In the genomic region with DNA sequence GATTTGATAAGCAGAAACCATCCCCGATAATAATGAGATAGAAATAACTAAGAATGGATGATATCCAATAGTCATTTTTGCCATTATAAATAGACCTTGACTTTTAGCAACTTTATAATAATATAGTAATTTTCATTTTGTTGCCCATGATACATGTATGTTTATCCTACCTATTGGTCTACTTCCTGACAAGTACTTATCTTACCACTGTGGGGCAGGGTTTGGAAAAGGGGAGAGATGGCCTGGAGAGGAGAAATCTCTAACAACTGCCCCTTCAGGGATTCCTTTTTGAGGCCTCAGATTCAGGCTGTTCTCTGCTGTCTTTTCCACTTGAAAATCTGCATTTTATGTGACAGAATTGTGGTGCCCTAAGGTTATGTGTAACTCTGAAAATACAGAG, we compare ENCODE assay signal across 21 cellular contexts. TPM values are rescaled to one million over a fixed set of nuclear protein-coding genes. Genes with fewer than 3 reads are reported as not detected.
DNase-seq lines count a peak whose midpoint lies in the region; ATAC-seq and TF ChIP-seq lines count a peak whose summit lies in the region.
"Had no signal": no experiment of that assay in that cellular context is flagged by ENCODE, and none has a peak within 500 bp of the region (broad histone marks: within the 10 kb centered on the region; RNA-seq: fewer than 3 reads in every experiment).

No MANE protein-coding gene starts in this region.

- POLR2A ChIA-PET in CD4-positive, alpha-beta memory T cell (lab: Charles Lee; ENCODE audit: partially characterized antibody) = interaction anchor here (1.3 to 1.5 kb wide), 3 partner anchors 10 to 15 kb away, joined by 3 to 6 read pairs (median 4); no protein-coding TSS in a partner anchor

- intact Hi-C loops in CD4-positive, alpha-beta memory T cell (cut with micrococcal nuclease) = no loop called here

- H3K27ac Mint-ChIP-seq in CD4-positive, alpha-beta memory T cell = peak overlapping the region; percentile 25 to 87 (median 85)
- H3K27ac Mint-ChIP-seq: progenitor cell of endocrine pancreas had no signal

- 0 out of 2 replicates have a peak, but pooled peaks have one; percentile 5 for TF ChIP-seq CTCF in VCaP (conservative IDR thresholded peaks at IDR 0.05)

- peaks cover 10 to 25% (median 20%) of the 10 kb centered on the region in 4 donors for H3K4me1 Mint-ChIP-seq in CD4-positive, alpha-beta memory T cell
- H3K4me1 Mint-ChIP-seq: mesothelial cell of epicardium, neural crest cell had no signal

- DNase-seq in DMS 273 (lab: John Stamatoyannopoulos, UW; ENCODE audit: unreplicated experiment) (peak; percentile 14), DMS 273 treated with DMSO at 0.1 percent for 48 hours (lab: John Stamatoyannopoulos, UW) (no peak), glomerular visceral epithelial cell (ENCODE audit: extremely low spot score) (peak; percentile 6), NCI-H2029 treated with DMSO at 0.1 percent for 48 hours (lab: John Stamatoyannopoulos, UW) (no peak), NCI-H226 (no peak)
- DNase-seq in CD4-positive, alpha-beta memory T cell = no peak
- DNase-seq: AML-193, cortex of kidney, GOT3, NCI-H1092 treated with DMSO at 0.1 percent for 48 hours, NCI-H2107, NCI-H526, SIG-M5, upper lobe of left lung had no signal

- peaks cover 65% of the 10 kb centered on the region for H3K36me3 ChIP-seq in CD4-positive, alpha-beta memory T cell (ENCODE audit: insufficient read depth, low read length)

- no peaks in the 10 kb centered on the region for H3K9me3 ChIP-seq in CD4-positive, alpha-beta memory T cell (ENCODE audit: control insufficient read depth in 1 of 2, low read length in 2 of 2)
- H3K9me3 ChIP-seq: upper lobe of left lung had no signal

- no peak overlapping the region for H3K4me3 ChIP-seq in CD4-positive, alpha-beta memory T cell (ENCODE audit: low read length in 2 of 2)
- H3K4me3 ChIP-seq: upper lobe of left lung had no signal

- no peaks in the 10 kb centered on the region for H3K9me3 Mint-ChIP-seq in CD4-positive, alpha-beta memory T cell
- H3K9me3 Mint-ChIP-seq: mesothelial cell of epicardium; neural crest cell; T-helper 2 cell treated with Interferon-gamma antibody and Interleukin-4, amounts not matched to agents 5 μg/mL and 100 μg/mL, for 36 hours had no signal

- CTCF ChIA-PET in CD4-positive, alpha-beta memory T cell (lab: Charles Lee; ENCODE audit: partially characterized antibody) = interaction anchor here (1.4 to 2.1 kb wide), 2 partner anchors 22 to 194 kb away, joined by 3 to 9 read pairs; no protein-coding TSS in a partner anchor

- H3K27ac ChIP-seq in CD4-positive, alpha-beta memory T cell (ENCODE audit: low read depth, low read length) = peak overlapping the region; percentile 14
- H3K27ac ChIP-seq in VCaP = no peak overlapping the region
- H3K27ac ChIP-seq: 22Rv1, upper lobe of left lung had no signal

- peaks cover 59 to 87% of the 10 kb centered on the region in 2 donors for H3K36me3 Mint-ChIP-seq in CD4-positive, alpha-beta memory T cell

- H3K27me3 Mint-ChIP-seq in CD4-positive, alpha-beta memory T cell = no peaks in the 10 kb centered on the region
- H3K27me3 Mint-ChIP-seq: progenitor cell of endocrine pancreas had no signal

- no peak overlapping the region for H3K4me3 Mint-ChIP-seq in CD4-positive, alpha-beta memory T cell
- H3K4me3 Mint-ChIP-seq: mesothelial cell of epicardium; neural crest cell; T-helper 2 cell treated with Interferon-gamma antibody and Interleukin-4, amounts not matched to agents 5 μg/mL and 100 μg/mL, for 36 hours had no signal

- H3K27me3 ChIP-seq in CD4-positive, alpha-beta memory T cell (ENCODE audit: insufficient read depth, low read length) = no peaks in the 10 kb centered on the region
- H3K27me3 ChIP-seq: upper lobe of left lung had no signal

- H3K4me1 ChIP-seq in CD4-positive, alpha-beta memory T cell (ENCODE audit: insufficient read depth, low read length) = peaks cover 5% of the 10 kb centered on the region
- H3K4me1 ChIP-seq: upper lobe of left lung had no signal

- no peak for ATAC-seq in GM19455 (IDR thresholded peaks at IDR 0.05; ENCODE audit: unreplicated experiment)

RNA-seq across cellular contexts. Expression of gene FAM98B, which starts 42.2 kb away (rescaled TPM):
- total RNA-seq in CD4-positive, alpha-beta memory T cell = 10 to 100 TPM; 22.0 to 26.3 TPM
- 1 to 10 TPM; 3.3 TPM for polyA plus RNA-seq in CD4-positive, alpha-beta memory T cell

Comparison
In these comparisons a context has a peak if more than half of its experiments do, and no peak if none do; other contexts are left out.
1. DNase-seq: peak in DMS 273 (single experiment) and glomerular visceral epithelial cell (single experiment); none in DMS 273 treated with DMSO at 0.1 percent for 48 hours (single experiment), CD4-positive, alpha-beta memory T cell (0 of 5), NCI-H2029 treated with DMSO at 0.1 percent for 48 hours (single experiment) and NCI-H226 (single experiment).